Comparison of ENCODE assay signal across 29 cellular contexts in the genomic region with DNA sequence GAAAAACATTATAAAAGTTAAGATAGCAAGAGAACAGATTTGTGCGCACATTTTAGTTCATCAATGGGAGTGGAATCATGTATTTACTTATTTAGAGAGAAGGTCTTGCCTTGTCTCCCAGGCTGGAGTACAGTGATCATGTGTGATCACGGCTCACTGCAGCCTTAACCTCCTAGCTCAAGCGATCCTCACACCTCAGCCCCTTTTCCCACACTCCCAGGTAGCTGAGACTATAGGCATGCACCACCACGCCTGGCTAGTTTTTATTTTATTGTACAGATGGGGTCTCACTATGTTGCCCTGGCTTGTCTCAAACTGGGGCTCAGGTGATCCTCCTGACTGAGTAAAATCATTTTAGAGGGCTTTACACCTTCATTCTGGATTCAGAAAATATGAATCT.
"Had no signal": no experiment of that assay in that cellular context is flagged by ENCODE, and none has a peak within 500 bp of the region (broad histone marks: within the 10 kb centered on the region; RNA-seq: fewer than 3 reads in every experiment).

No MANE protein-coding gene starts in this region.

- FAIRE-seq: bronchial epithelial cell, frontal cortex had no signal

- H3K27ac ChIP-seq: ascending aorta, brain microvascular endothelial cell, coronary artery, dorsolateral prefrontal cortex, heart left ventricle had no signal

- H3K9me3 ChIP-seq: ascending aorta, heart left ventricle had no signal

- H3K27me3 ChIP-seq: ascending aorta, brain microvascular endothelial cell, heart left ventricle had no signal

- ATAC-seq: activated naive CD4-positive, alpha-beta T cell treated with anti-CD3 and anti-CD28 coated beads, Interleukin-2, amount 50 U/mL, for 72 hours; activated T-cell treated with anti-CD3 and anti-CD28 coated beads, Interleukin-2, amount 50 U/mL, for 72 hours; esophagus mucosa; heart left ventricle; T-helper 17 cell had no signal

- H3K4me1 ChIP-seq: ascending aorta had no signal

- H3K36me3 ChIP-seq: ascending aorta, brain microvascular endothelial cell, heart left ventricle had no signal

- DNase-seq: activated CD4-positive, alpha-beta memory T cell treated with anti-CD3 and anti-CD28 coated beads, Interleukin-2, amount 10 ng/mL, durations not matched to agents 7 days and 5 days; activated CD4-positive, alpha-beta T cell treated with anti-CD3 and anti-CD28 coated beads for 1 hour; activated CD4-positive, alpha-beta T cell treated with anti-CD3 and anti-CD28 coated beads for 4 hours; activated CD4-positive, alpha-beta T cell treated with anti-CD3 and anti-CD28 coated beads, Interleukin-2, amount 10 ng/mL, durations not matched to agents 7 days and 5 days; activated CD4-positive, alpha-beta T cell treated with anti-CD3 and anti-CD28 coated beads, Interleukin-2, amount 50 U/mL, for 4 hours; activated CD4-positive, CD25-positive, alpha-beta regulatory T cell; activated CD8-positive, alpha-beta memory T cell treated with anti-CD3 and anti-CD28 coated beads, Interleukin-2, amount 50 U/mL, for 48 hours; activated gamma-delta T cell; activated naive CD4-positive, alpha-beta T cell; activated naive CD4-positive, alpha-beta T cell treated with anti-CD3 and anti-CD28 coated beads, Interleukin-2, amount 10 ng/mL, durations not matched to agents 7 days and 5 days; activated naive CD8-positive, alpha-beta T cell treated with anti-CD3 and anti-CD28 coated beads, Interleukin-2, amount 10 ng/mL, durations not matched to agents 7 days and 5 days; activated T-cell treated with anti-CD3 and anti-CD28 coated beads for 4 hours; activated T-cell treated with anti-CD3 and anti-CD28 coated beads, Interleukin-2, amount 50 U/mL, for 24 hours; activated T-cell treated with anti-CD3 and anti-CD28 coated beads, Interleukin-2, amount 50 U/mL, for 72 hours; brain microvascular endothelial cell; dorsolateral prefrontal cortex; effector memory CD4-positive, alpha-beta T cell; endodermal cell; foreskin fibroblast; heart left ventricle; T-helper 1 cell; T-helper 17 cell; T1000 had no signal

- H3K4me3 ChIP-seq: ascending aorta, coronary artery, dorsolateral prefrontal cortex, heart left ventricle had no signal
